9 cellular contexts compared by ENCODE assay signal in the genomic region with DNA sequence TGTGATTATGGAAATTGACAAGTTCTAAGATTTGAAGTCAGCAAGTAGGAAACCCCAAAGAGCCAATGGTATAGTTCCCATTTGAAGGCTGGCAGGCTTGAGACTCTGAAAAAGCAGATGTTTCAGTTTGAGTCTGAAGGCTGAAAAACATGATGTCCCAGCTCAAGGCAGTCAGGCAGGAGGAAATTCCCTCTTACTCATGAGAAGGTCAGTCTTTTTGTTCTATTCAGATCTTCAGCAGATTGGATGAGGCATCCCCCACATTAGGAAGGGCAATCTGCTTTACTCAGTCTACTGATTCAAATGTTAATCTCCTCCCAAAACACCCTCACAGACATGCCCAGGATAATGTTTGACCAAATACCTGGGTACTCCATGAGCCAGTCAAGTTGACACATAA.
DNase-seq lines count a peak whose midpoint lies in the region; ATAC-seq and TF ChIP-seq lines count a peak whose summit lies in the region.
"Had no signal": no experiment of that assay in that cellular context is flagged by ENCODE, and none has a peak within 500 bp of the region (broad histone marks: within the 10 kb centered on the region; RNA-seq: fewer than 3 reads in every experiment).

No MANE protein-coding gene starts in this region.

- peak overlapping the region; percentile 55 for H3K27ac Mint-ChIP-seq in activated naive CD8-positive, alpha-beta T cell treated with anti-CD3 and anti-CD28 coated beads for 36 hours

- H3K4me1 Mint-ChIP-seq in activated naive CD8-positive, alpha-beta T cell treated with anti-CD3 and anti-CD28 coated beads for 36 hours, result peaks cover 25% of the 10 kb centered on the region

- H3K27me3 Mint-ChIP-seq in activated naive CD8-positive, alpha-beta T cell treated with anti-CD3 and anti-CD28 coated beads for 36 hours, result no peaks in the 10 kb centered on the region

- H3K4me3 Mint-ChIP-seq in activated naive CD8-positive, alpha-beta T cell treated with anti-CD3 and anti-CD28 coated beads for 36 hours, result peak overlapping the region; percentile 41

- no peak for TF ChIP-seq CTCF in GM12865 (IDR thresholded peaks at IDR 0.05; ENCODE audit: insufficient read depth, low read depth, low read length, missing control alignments)

- peaks cover 2% of the 10 kb centered on the region for H3K36me3 Mint-ChIP-seq in activated naive CD8-positive, alpha-beta T cell treated with anti-CD3 and anti-CD28 coated beads for 36 hours

- no peaks in the 10 kb centered on the region for H3K9me3 Mint-ChIP-seq in activated naive CD8-positive, alpha-beta T cell treated with anti-CD3 and anti-CD28 coated beads for 36 hours

- ATAC-seq in GM19351 (IDR thresholded peaks at IDR 0.05; ENCODE audit: unreplicated experiment) (peak; percentile 84), HG03025 (IDR thresholded peaks at IDR 0.05; ENCODE audit: low FRiP score, unreplicated experiment) (peak; percentile 71), left lobe of liver (no peak)

- DNase-seq in GM12865 (ENCODE audit: low read depth) (peak; percentile 75), NCI-H1092 treated with DMSO at 0.1 percent for 48 hours (lab: John Stamatoyannopoulos, UW) (no peak), left lobe of liver (ENCODE audit: low spot score) (no peak), NCI-H128 (lab: John Stamatoyannopoulos, UW; ENCODE audit: unreplicated experiment) (no peak), NCI-H146 treated with DMSO at 0.1 percent for 48 hours (lab: John Stamatoyannopoulos, UW; ENCODE audit: unreplicated experiment) (no peak)
- peak; percentile 22 for DNase-seq in activated naive CD8-positive, alpha-beta T cell treated with anti-CD3 and anti-CD28 coated beads for 36 hours
- DNase-seq: DMS153 had no signal

- H3K4me3 ChIP-seq in GM12865 (ENCODE audit: low read depth, low read length), result no peak overlapping the region

Comparison
In these comparisons a context has a peak if more than half of its experiments do, and no peak if none do; other contexts are left out.
1. DNase-seq: peak in GM12865 (single experiment) and activated naive CD8-positive, alpha-beta T cell treated with anti-CD3 and anti-CD28 coated beads for 36 hours (single experiment); none in NCI-H1092 treated with DMSO at 0.1 percent for 48 hours (single experiment), left lobe of liver (single experiment), NCI-H128 (single experiment) and NCI-H146 treated with DMSO at 0.1 percent for 48 hours (single experiment).